5 cellular contexts compared by ENCODE assay signal in the genomic region with DNA sequence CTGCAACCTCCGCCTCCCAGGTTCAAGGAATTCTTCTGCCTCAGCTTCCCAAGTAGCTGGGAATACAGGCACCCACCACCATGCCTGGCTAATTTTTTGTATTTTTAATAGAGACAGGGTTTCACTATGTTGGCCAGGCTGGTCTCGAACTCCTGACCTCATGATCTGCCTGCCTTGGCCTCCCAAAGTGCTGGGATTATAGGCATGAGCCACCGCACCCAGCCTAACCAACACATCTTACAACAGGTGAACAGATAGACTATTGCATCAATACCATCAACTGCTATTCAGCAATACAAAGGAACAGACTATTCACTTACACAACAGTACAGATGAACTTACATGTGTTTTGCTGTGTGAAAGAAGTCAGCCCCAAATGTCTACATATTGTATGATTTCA. TPM values are rescaled to one million over a fixed set of nuclear protein-coding genes. Genes with fewer than 3 reads are reported as not detected.
"Had no signal": no experiment of that assay in that cellular context is flagged by ENCODE, and none has a peak within 500 bp of the region (broad histone marks: within the 10 kb centered on the region; RNA-seq: fewer than 3 reads in every experiment).

No MANE protein-coding gene starts in this region.

RNA-seq across cellular contexts. Expression of gene GOLGA6L6, which starts 45.2 kb away (rescaled TPM):
- total RNA-seq: HepG2, HT-29, HT1080, IMR-90 had no signal
- polyA plus RNA-seq: HepG2, IgD-negative memory B cell, IMR-90 had no signal
